ENCODE assay signal across 9 cellular contexts in the genomic region with DNA sequence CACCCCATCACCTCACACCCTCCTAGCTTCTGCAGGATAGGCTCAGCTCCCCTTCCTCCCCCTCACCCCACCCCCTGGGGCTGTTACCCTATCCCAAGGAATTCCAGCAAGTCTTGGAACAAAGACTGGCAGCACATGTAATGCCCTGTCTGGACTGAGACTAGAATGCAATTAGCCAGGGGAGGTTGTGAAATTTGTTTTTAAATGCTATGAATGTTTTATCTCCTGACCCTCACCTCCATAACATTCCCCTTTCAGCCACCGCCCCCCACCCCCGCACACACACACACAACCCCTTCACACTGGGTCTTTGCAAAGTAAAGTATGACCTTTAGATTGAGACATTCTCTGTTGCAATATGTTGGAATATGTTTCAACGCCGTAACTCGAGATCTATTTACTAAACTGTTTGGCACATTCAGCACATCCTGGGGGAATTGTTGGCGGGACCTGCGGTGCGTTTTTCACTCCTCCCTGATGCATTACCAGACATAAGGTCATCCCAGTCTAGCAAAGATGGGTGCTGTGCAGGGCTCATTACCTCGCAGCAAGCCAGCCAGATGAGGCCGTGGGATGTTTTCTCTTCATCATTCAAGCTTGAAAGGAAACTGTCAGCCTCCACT.
A peak's percentile ranks its signal among the peaks of the same experiment; 100 is the strongest.
DNase-seq lines count a peak whose midpoint lies in the region; ATAC-seq and TF ChIP-seq lines count a peak whose summit lies in the region.
"Had no signal": no experiment of that assay in that cellular context is flagged by ENCODE, and none has a peak within 500 bp of the region (broad histone marks: within the 10 kb centered on the region; RNA-seq: fewer than 3 reads in every experiment).

No MANE protein-coding gene starts in this region.

- H3K36me3 Mint-ChIP-seq in activated naive CD8-positive, alpha-beta T cell treated with anti-CD3 and anti-CD28 coated beads, Interleukin-2, amount 50 U/mL, for 24 hours (ENCODE audit: low read depth), result no peaks in the 10 kb centered on the region

- no peak for TF ChIP-seq POLR2A in uterus (IDR thresholded peaks at IDR 0.05)

- no peak overlapping the region for H3K27ac Mint-ChIP-seq in activated naive CD8-positive, alpha-beta T cell treated with anti-CD3 and anti-CD28 coated beads, Interleukin-2, amount 50 U/mL, for 24 hours

- H3K36me3 ChIP-seq in lung (ENCODE audit: control insufficient read depth in 2 of 2, insufficient read depth in 2 of 2, low read length in 2 of 2) (no peaks in the 10 kb centered on the region), uterus (no peaks in the 10 kb centered on the region)

- peak; percentile 23 for DNase-seq in NCI-H2029 (lab: John Stamatoyannopoulos, UW)
- no peak for DNase-seq in NCI-H2029 treated with DMSO at 0.1 percent for 48 hours (lab: John Stamatoyannopoulos, UW)
- no peak for DNase-seq in dorsolateral prefrontal cortex
- DNase-seq in lung (ENCODE audit: low spot score), result peak; percentile 63
- DNase-seq in uterus, result peak; percentile 83 to 88
- no peak for DNase-seq in activated naive CD8-positive, alpha-beta T cell treated with anti-CD3 and anti-CD28 coated beads, Interleukin-2, amount 50 U/mL, for 24 hours
- no peak for DNase-seq in Ammon's horn (ENCODE audit: low spot score)
- DNase-seq: ACHN had no signal

- TF ChIP-seq CTCF in dorsolateral prefrontal cortex (IDR thresholded peaks at IDR 0.05 in 54 of 56, conservative IDR thresholded peaks at IDR 0.05 in 2 of 56; ENCODE audit: low read depth in 1 of 56, partially characterized antibody in 56 of 56), result no peak
- no peak for TF ChIP-seq CTCF in lung (IDR thresholded peaks at IDR 0.05; ENCODE audit: control extremely low read depth, extremely low read depth)
- no peak for TF ChIP-seq CTCF in uterus (IDR thresholded peaks at IDR 0.05)

- ATAC-seq in lung (ENCODE audit: insufficient read depth, low FRiP score) (peak; percentile 68), GM18870 (IDR thresholded peaks at IDR 0.05; ENCODE audit: unreplicated experiment) (no peak)
- no peak for ATAC-seq in activated naive CD8-positive, alpha-beta T cell treated with anti-CD3 and anti-CD28 coated beads, Interleukin-2, amount 50 U/mL, for 24 hours

- intact Hi-C loops in dorsolateral prefrontal cortex (cut with DNase I) (no loop called here), uterus (cut with DNase I; ENCODE audit: low total_unique reads) (no loop called here)

- H3K4me1 ChIP-seq in lung (ENCODE audit: control insufficient read depth in 2 of 2, insufficient read depth in 2 of 2, low read length in 2 of 2) (peaks cover 0 to 7% of the 10 kb centered on the region in 2 donors), uterus (peaks cover 0 to 4% of the 10 kb centered on the region in 2 donors)

- H3K9me3 Mint-ChIP-seq in activated naive CD8-positive, alpha-beta T cell treated with anti-CD3 and anti-CD28 coated beads, Interleukin-2, amount 50 U/mL, for 24 hours, result no peaks in the 10 kb centered on the region

- H3K4me3 Mint-ChIP-seq in activated naive CD8-positive, alpha-beta T cell treated with anti-CD3 and anti-CD28 coated beads, Interleukin-2, amount 50 U/mL, for 24 hours, result no peak overlapping the region

- no peak overlapping the region for H3K4me3 ChIP-seq in dorsolateral prefrontal cortex
- no peak overlapping the region for H3K4me3 ChIP-seq in lung
- no peak overlapping the region for H3K4me3 ChIP-seq in uterus

- peaks cover 0 to 5% (median 0%) of the 10 kb centered on the region in 45 donors for H3K27me3 ChIP-seq in dorsolateral prefrontal cortex
- H3K27me3 ChIP-seq in lung (ENCODE audit: control insufficient read depth, insufficient read depth), result no peaks in the 10 kb centered on the region
- no peaks in the 10 kb centered on the region for H3K27me3 ChIP-seq in uterus

- H3K27ac ChIP-seq in dorsolateral prefrontal cortex (peak overlapping the region in 34 of 59 donors; percentile 3 to 74 (median 50)), lung (ENCODE audit: low read depth in 1 of 2, low read length in 1 of 2) (no peak overlapping the region), uterus (peak overlapping the region; percentile 43 to 67)

- H3K27me3 Mint-ChIP-seq in activated naive CD8-positive, alpha-beta T cell treated with anti-CD3 and anti-CD28 coated beads, Interleukin-2, amount 50 U/mL, for 24 hours, result peaks cover 9% of the 10 kb centered on the region

- 47 to 62% methylated on average over 10 of the region's 10 CpGs for WGBS in lung, 2 donors

- H3K4me1 Mint-ChIP-seq in activated naive CD8-positive, alpha-beta T cell treated with anti-CD3 and anti-CD28 coated beads, Interleukin-2, amount 50 U/mL, for 24 hours, result no peaks in the 10 kb centered on the region

- H3K9me3 ChIP-seq in lung (ENCODE audit: control insufficient read depth in 2 of 2, insufficient read depth in 1 of 2, low read length in 1 of 2) (no peaks in the 10 kb centered on the region), uterus (no peaks in the 10 kb centered on the region)

Comparison
In these comparisons a context has a peak if more than half of its experiments do, and no peak if none do; other contexts are left out.
1. DNase-seq: peak in NCI-H2029 (single experiment), lung (single experiment) and uterus (2 of 2); none in NCI-H2029 treated with DMSO at 0.1 percent for 48 hours (single experiment), dorsolateral prefrontal cortex (0 of 10), activated naive CD8-positive, alpha-beta T cell treated with anti-CD3 and anti-CD28 coated beads, Interleukin-2, amount 50 U/mL, for 24 hours (single experiment) and Ammon's horn (single experiment).
2. H3K27ac ChIP-seq: peak in dorsolateral prefrontal cortex (34 of 59) and uterus (2 of 2); none in lung (0 of 2).